In genomic region chr19:9834726-9835506, GRCh38 we compare ENCODE assay signal across 8 cellular contexts. TPM values are rescaled to one million over a fixed set of nuclear protein-coding genes. Genes with fewer than 3 reads are reported as not detected.
DNase-seq lines count a peak whose midpoint lies in the region; ATAC-seq and TF ChIP-seq lines count a peak whose summit lies in the region.

PIN1 (plus strand) TSS chr19:9835318; CDS start chr19:9835345, 27 bp downstream.

- no peak within 1 kb of the TSS for H3K23ac ChIP-seq in trophoblast cell (ENCODE audit: low read length)

- no CpG with 5 or more reads among the region's 73 CpGs for WGBS in trophoblast cell (ENCODE audit: extremely low coverage, insufficient coverage, insufficient read length)
- WGBS in transverse colon (ENCODE audit: low coverage in 1 of 2), 2 donors: 0% methylated on average over 49 of the region's 73 CpGs; no CpG with 5 or more reads in 1 of the 2 donors

- peak; percentile 97 for ATAC-seq in HG02798 (IDR thresholded peaks at IDR 0.05; ENCODE audit: poor library complexity, unreplicated experiment)

- H3K79me2 ChIP-seq in trophoblast cell (ENCODE audit: control insufficient read depth, insufficient read depth, low read length, poor library complexity): peaks cover 5% of the 10 kb centered on the region

- H3K4me3 ChIP-seq in GM12875 (ENCODE audit: low read depth, low read length) (peak within 1 kb of the TSS; percentile 95), adipocyte (ENCODE audit: low read length) (peak within 1 kb of the TSS; percentile 95), cardiac muscle cell (peak within 1 kb of the TSS; percentile 86), trophoblast cell (ENCODE audit: low read depth, low read length) (peak within 1 kb of the TSS; percentile 92), transverse colon (peak within 1 kb of the TSS; percentile 62 to 99 (median 90))

- no peak for TF ChIP-seq EP300 in transverse colon (IDR thresholded peaks at IDR 0.05; ENCODE audit: low read depth)

- peak within 1 kb of the TSS; percentile 49 for H4K91ac ChIP-seq in trophoblast cell (ENCODE audit: low read depth, low read length)

- peak within 1 kb of the TSS; percentile 9 for H2AK5ac ChIP-seq in trophoblast cell (ENCODE audit: low read length)

- H2AFZ ChIP-seq in trophoblast cell (ENCODE audit: insufficient read depth, low read length, poor library complexity): peak within 1 kb of the TSS; percentile 56

- DNase-seq in NCI-H1436 (lab: John Stamatoyannopoulos, UW): peak; percentile 98
- DNase-seq in T follicular helper cell (ENCODE audit: low read depth): peak; percentile 99
- DNase-seq in adipocyte (ENCODE audit: low read depth): peak; percentile 100
- peak; percentile 99 to 100 for DNase-seq in cardiac muscle cell (ENCODE audit: low read depth in 1 of 2, low spot score in 1 of 2)
- peak; percentile 99 for DNase-seq in trophoblast cell
- peak; percentile 100 for DNase-seq in transverse colon

- no peaks in the 10 kb centered on the region for H3K9me3 ChIP-seq in adipocyte (ENCODE audit: control insufficient read depth, low read length)
- no peaks in the 10 kb centered on the region for H3K9me3 ChIP-seq in cardiac muscle cell (ENCODE audit: low read depth)
- no peaks in the 10 kb centered on the region for H3K9me3 ChIP-seq in trophoblast cell (ENCODE audit: insufficient read depth, low read depth, low read length)
- H3K9me3 ChIP-seq in transverse colon: no peaks in the 10 kb centered on the region

- H3K4me1 ChIP-seq in adipocyte (ENCODE audit: control insufficient read depth, insufficient read depth, low read length): peaks cover 14% of the 10 kb centered on the region
- no peaks in the 10 kb centered on the region for H3K4me1 ChIP-seq in cardiac muscle cell (ENCODE audit: low read depth)
- H3K4me1 ChIP-seq in trophoblast cell (ENCODE audit: control insufficient read depth in 1 of 2, insufficient read depth in 2 of 2, low read length in 2 of 2): peaks cover 0 to 4% of the 10 kb centered on the region in 2 experiments
- peaks cover 8 to 13% (median 10%) of the 10 kb centered on the region in 4 donors for H3K4me1 ChIP-seq in transverse colon

- peak within 1 kb of the TSS; percentile 27 for H3K18ac ChIP-seq in trophoblast cell (ENCODE audit: low read length)

- intact Hi-C loops in transverse colon (cut with DNase I; ENCODE audit: low total_unique reads): no loop called here

- no peaks in the 10 kb centered on the region for H3K79me1 ChIP-seq in trophoblast cell (ENCODE audit: low read length)

- peak within 1 kb of the TSS; percentile 55 for H4K12ac ChIP-seq in trophoblast cell (ENCODE audit: low read depth, low read length)

- in situ Hi-C loops in transverse colon (cut with MboI; ENCODE audit: low pct_ligation_motif_present in 1 of 4, low pct_unique_long_range_greater_than_20kb in 1 of 4, low sequenced_read_pairs in 3 of 4): no loop called here

- peak within 1 kb of the TSS; percentile 44 for H3K4ac ChIP-seq in trophoblast cell (ENCODE audit: low read depth, low read length)

- peak within 1 kb of the TSS; percentile 95 for H3K4me2 ChIP-seq in trophoblast cell (ENCODE audit: low read length)

- H3K27ac ChIP-seq in cardiac muscle cell (no peak within 1 kb of the TSS), trophoblast cell (ENCODE audit: low read depth, low read length) (no peak within 1 kb of the TSS), transverse colon (peak within 1 kb of the TSS; percentile 79 to 89 (median 84))

- TF ChIP-seq CTCF in GM12875 (IDR thresholded peaks at IDR 0.05; ENCODE audit: borderline replicate concordance, insufficient read depth, low read depth, low read length) (no peak; the same call in 1 of the 2 replicates), cardiac muscle cell (IDR thresholded peaks at IDR 0.05; ENCODE audit: low read depth, low read length) (peak; percentile 59), transverse colon (IDR thresholded peaks at IDR 0.05) (peak in 4 of 5 experiments; percentile 58 to 73 (median 60))

- H2BK12ac ChIP-seq in trophoblast cell (ENCODE audit: low read length): no peak within 1 kb of the TSS

- H4K8ac ChIP-seq in trophoblast cell (ENCODE audit: low read depth, low read length): peak within 1 kb of the TSS; percentile 71

- TF ChIP-seq POLR2A in transverse colon (IDR thresholded peaks at IDR 0.05): peak; percentile 29

- H3K36me3 ChIP-seq in adipocyte (ENCODE audit: control insufficient read depth, insufficient read depth, low read length, severe bottlenecking): peaks cover 20% of the 10 kb centered on the region
- H3K36me3 ChIP-seq in cardiac muscle cell: peaks cover 9% of the 10 kb centered on the region
- H3K36me3 ChIP-seq in trophoblast cell (ENCODE audit: control insufficient read depth in 1 of 2, insufficient read depth in 2 of 2, low read length in 2 of 2): peaks cover 10 to 26% of the 10 kb centered on the region in 2 experiments
- H3K36me3 ChIP-seq in transverse colon: peaks cover 0 to 3% (median 1%) of the 10 kb centered on the region in 4 donors

- H2BK120ac ChIP-seq in trophoblast cell (ENCODE audit: insufficient read depth, low read length, poor library complexity): peak within 1 kb of the TSS; percentile 8

- H3K9ac ChIP-seq in adipocyte (ENCODE audit: low read length) (peak within 1 kb of the TSS; percentile 90), trophoblast cell (ENCODE audit: low read length) (peak within 1 kb of the TSS; percentile 83)

- H2BK5ac ChIP-seq in trophoblast cell (ENCODE audit: low read depth, low read length, poor library complexity): no peak within 1 kb of the TSS

- H3K27me3 ChIP-seq in adipocyte (replicated peaks; ENCODE audit: control insufficient read depth, insufficient read depth, low read length): no peaks in the 10 kb centered on the region
- H3K27me3 ChIP-seq in cardiac muscle cell: no peaks in the 10 kb centered on the region
- no peaks in the 10 kb centered on the region for H3K27me3 ChIP-seq in trophoblast cell (ENCODE audit: insufficient read depth, low read length)
- H3K27me3 ChIP-seq in transverse colon: no peaks in the 10 kb centered on the region

- H3K14ac ChIP-seq in trophoblast cell (ENCODE audit: low read length): peak within 1 kb of the TSS; percentile 53

RNA-seq across cellular contexts. Expression of gene PIN1, which starts in this region (rescaled TPM):
- total RNA-seq in cardiac muscle cell: 221 and 282 TPM in 2 replicates
- 270 and 309 TPM in 2 replicates for polyA plus RNA-seq in cardiac muscle cell
- 45.0 and 50.2 TPM in 2 replicates for polyA plus RNA-seq in trophoblast cell (2013)
- total RNA-seq in transverse colon: 10 to 100 TPM; 22.9 to 82.5 (median 43.7) TPM

Comparison
In these comparisons a context has a peak if more than half of its experiments do, and no peak if none do; other contexts are left out.
1. H3K27ac ChIP-seq: peak in transverse colon (4 of 4); none in cardiac muscle cell (single experiment) and trophoblast cell (single experiment).
2. Peak in every context shown above with its lines, with median percentiles within 50 percentile points of each other: H3K4me3 ChIP-seq and DNase-seq.